In genomic region chr15:44735482-44736260, GRCh38 we compare ENCODE assay signal across 8 cellular contexts. TPM values are rescaled to one million over a fixed set of nuclear protein-coding genes. Genes with fewer than 3 reads are reported as not detected.
DNase-seq lines count a peak whose midpoint lies in the region; ATAC-seq and TF ChIP-seq lines count a peak whose summit lies in the region.

No MANE protein-coding gene starts in this region.

- ATAC-seq in stimulated activated naive CD8-positive, alpha-beta T cell treated with anti-CD3 and anti-CD28 coated beads, Interleukin-15, Interleukin-2, amounts not matched to agents 100 U/mL and 50 U/mL, for 24 hours: peak; percentile 83

- no peaks in the 10 kb centered on the region for H3K27me3 Mint-ChIP-seq in T-helper 2 cell treated with Interferon-gamma antibody and Interleukin-4, amounts not matched to agents 5 μg/mL and 100 μg/mL, for 36 hours (ENCODE audit: low read depth)

- peak overlapping the region; percentile 94 for H3K27ac Mint-ChIP-seq in T-helper 2 cell treated with Interferon-gamma antibody and Interleukin-4, amounts not matched to agents 5 μg/mL and 100 μg/mL, for 36 hours

- peak; percentile 76 for DNase-seq in activated effector memory CD4-positive, alpha-beta T cell treated with anti-CD3 and anti-CD28 coated beads, Interleukin-2, amount 50 U/mL, for 16 hours
- DNase-seq in activated effector memory CD4-positive, alpha-beta T cell treated with Interleukin-2 at 50 U/mL for 16 hours: no peak
- DNase-seq in T-helper 2 cell treated with Interferon-gamma antibody and Interleukin-4, amounts not matched to agents 5 μg/mL and 100 μg/mL, for 36 hours (ENCODE audit: low spot score): peak; percentile 67
- DNase-seq in fibroblast of villous mesenchyme (ENCODE audit: low read depth): peak; percentile 61
- DNase-seq in stimulated activated naive CD8-positive, alpha-beta T cell treated with anti-CD3 and anti-CD28 coated beads, Interleukin-15, Interleukin-2, amounts not matched to agents 100 U/mL and 50 U/mL, for 24 hours: peak; percentile 63
- DNase-seq in mucosa of gallbladder (ENCODE audit: low spot score): no peak
- DNase-seq in hypothalamus (lab: John Stamatoyannopoulos, UW): no peak
- DNase-seq in NCI-H2081 (lab: John Stamatoyannopoulos, UW): no peak

- H3K4me3 Mint-ChIP-seq in T-helper 2 cell treated with Interferon-gamma antibody and Interleukin-4, amounts not matched to agents 5 μg/mL and 100 μg/mL, for 36 hours: peak overlapping the region; percentile 86

- H3K36me3 Mint-ChIP-seq in T-helper 2 cell treated with Interferon-gamma antibody and Interleukin-4, amounts not matched to agents 5 μg/mL and 100 μg/mL, for 36 hours (ENCODE audit: low read depth): peaks cover 25% of the 10 kb centered on the region

- H3K4me3 ChIP-seq in fibroblast of villous mesenchyme (ENCODE audit: low read depth, low read length): no peak overlapping the region

- peak; percentile 2 for TF ChIP-seq CTCF in fibroblast of villous mesenchyme (IDR thresholded peaks at IDR 0.05; ENCODE audit: insufficient read depth, low read depth, low read length)

- H3K4me1 Mint-ChIP-seq in T-helper 2 cell treated with Interferon-gamma antibody and Interleukin-4, amounts not matched to agents 5 μg/mL and 100 μg/mL, for 36 hours (ENCODE audit: low read depth): peaks cover 59% of the 10 kb centered on the region

- no peaks in the 10 kb centered on the region for H3K9me3 Mint-ChIP-seq in T-helper 2 cell treated with Interferon-gamma antibody and Interleukin-4, amounts not matched to agents 5 μg/mL and 100 μg/mL, for 36 hours

RNA-seq across cellular contexts. Expression of gene TRIM69, which starts 0.7 kb away (rescaled TPM):
- total RNA-seq in fibroblast of villous mesenchyme (6.4 and 13.4 TPM in 2 replicates), mucosa of gallbladder (29.8 TPM)

RNA-seq across cellular contexts. Expression of gene B2M, which starts 24.4 kb away (rescaled TPM):
- total RNA-seq in fibroblast of villous mesenchyme (2,255 and 2,821 TPM in 2 replicates), mucosa of gallbladder (2,061 TPM)

RNA-seq across cellular contexts. Expression of gene PATL2, which starts 24.5 kb away (rescaled TPM):
- total RNA-seq in fibroblast of villous mesenchyme (0.86 and 0.97 TPM in 2 replicates), mucosa of gallbladder (2.2 TPM)

Comparison
In these comparisons a context has a peak if more than half of its experiments do, and no peak if none do; other contexts are left out.
1. DNase-seq: peak in activated effector memory CD4-positive, alpha-beta T cell treated with anti-CD3 and anti-CD28 coated beads, Interleukin-2, amount 50 U/mL, for 16 hours (single experiment), T-helper 2 cell treated with Interferon-gamma antibody and Interleukin-4, amounts not matched to agents 5 μg/mL and 100 μg/mL, for 36 hours (single experiment), fibroblast of villous mesenchyme (single experiment) and stimulated activated naive CD8-positive, alpha-beta T cell treated with anti-CD3 and anti-CD28 coated beads, Interleukin-15, Interleukin-2, amounts not matched to agents 100 U/mL and 50 U/mL, for 24 hours (single experiment); none in activated effector memory CD4-positive, alpha-beta T cell treated with Interleukin-2 at 50 U/mL for 16 hours (single experiment), mucosa of gallbladder (single experiment), hypothalamus (0 of 51) and NCI-H2081 (0 of 2).